ENCODE assay signal across 12 cellular contexts in genomic region chr19:6489278-6490061, GRCh38. TPM values are rescaled to one million over a fixed set of nuclear protein-coding genes. Genes with fewer than 3 reads are reported as not detected.
A peak's percentile ranks its signal among the peaks of the same experiment; 100 is the strongest.
DNase-seq lines count a peak whose midpoint lies in the region; ATAC-seq and TF ChIP-seq lines count a peak whose summit lies in the region.
"Had no signal": no experiment of that assay in that cellular context is flagged by ENCODE, and none has a peak within 500 bp of the region (broad histone marks: within the 10 kb centered on the region; RNA-seq: fewer than 3 reads in every experiment).

No MANE protein-coding gene starts in this region.

- no peak for TF ChIP-seq CTCF in GM10248 (IDR thresholded peaks at IDR 0.05; ENCODE audit: control extremely low read depth, extremely low read depth, low read depth, missing control alignments)
- TF ChIP-seq CTCF in OCI-LY1 (IDR thresholded peaks at IDR 0.05; ENCODE audit: low read length), result no peak

- no peaks in the 10 kb centered on the region for H3K9me2 ChIP-seq in OCI-LY1 (ENCODE audit: low read depth, low read length)

- DNase-seq in GM10248 (ENCODE audit: extremely low spot score), result peak; percentile 79
- peak; percentile 64 for DNase-seq in GM19240 (ENCODE audit: insufficient read length, low spot score)
- DNase-seq in germinal center (ENCODE audit: low spot score), result peak; percentile 60
- DNase-seq in sciatic nerve (ENCODE audit: low spot score), result no peak
- no peak for DNase-seq in DMS53 treated with DMSO at 0.1 percent for 48 hours (lab: John Stamatoyannopoulos, UW; ENCODE audit: unreplicated experiment)
- DNase-seq in stimulated activated CD4-positive, alpha-beta T cell treated with anti-CD3 and anti-CD28 coated beads, Interleukin-2, amount 100 ng/mL, for 48 hours, result no peak
- DNase-seq in occipital lobe (lab: John Stamatoyannopoulos, UW), result no peak
- DNase-seq: NCI-H510A treated with DMSO at 0.1 percent for 48 hours had no signal

- no peaks in the 10 kb centered on the region for H3K79me2 ChIP-seq in OCI-LY1 (ENCODE audit: insufficient read depth, low read length)
- H3K79me2 ChIP-seq: parathyroid adenoma had no signal

- intact Hi-C loops in sciatic nerve (cut with DNase I), result no loop called here

- H3K9ac ChIP-seq in OCI-LY1 (ENCODE audit: low read length), result peak overlapping the region; percentile 37
- H3K9ac ChIP-seq: parathyroid adenoma had no signal

- no peaks in the 10 kb centered on the region for H3K27me3 ChIP-seq in OCI-LY1 (ENCODE audit: insufficient read depth, low read length)

- H3K4me3 ChIP-seq in OCI-LY1 (ENCODE audit: low read depth, low read length, poor library complexity, severe bottlenecking), result peak overlapping the region; percentile 46
- H3K4me3 ChIP-seq: HAP-1 had no signal

- H3K27ac ChIP-seq in OCI-LY1 (ENCODE audit: low read depth, low read length, poor library complexity, severe bottlenecking), result peak overlapping the region; percentile 40
- H3K27ac ChIP-seq: parathyroid adenoma had no signal

- POLR2A ChIA-PET in GM10248 (lab: Yijun Ruan, JAX), result no interaction called here

- 0 out of 2 replicates have a peak, but pooled peaks cover 2% of the 10 kb centered on the region for H3K36me3 ChIP-seq in OCI-LY1 (ENCODE audit: insufficient read depth, low read length)
- H3K36me3 ChIP-seq: HAP-1 had no signal

- H3K4me2 ChIP-seq in OCI-LY1 (ENCODE audit: low read length), result peak overlapping the region; percentile 66

- H3K4me1 ChIP-seq in OCI-LY1 (ENCODE audit: insufficient read depth, low read length, severe bottlenecking), result peaks cover 14% of the 10 kb centered on the region
- H3K4me1 ChIP-seq: HAP-1, parathyroid adenoma had no signal

- no peaks in the 10 kb centered on the region for H3K9me3 ChIP-seq in OCI-LY1 (ENCODE audit: low read length)
- H3K9me3 ChIP-seq: HAP-1 had no signal

- ATAC-seq in sciatic nerve, result no peak

- CTCF ChIA-PET in GM10248 (lab: Yijun Ruan, JAX), result interaction anchor here (0.9 to 4.4 kb wide), 8 partner anchors 7 to 374 kb away, joined by 3 to 30 read pairs (median 4); partner anchors contain the start of genes DENND1C and SLC25A23

- H4K20me1 ChIP-seq in OCI-LY1 (ENCODE audit: insufficient read depth, low read length), result no peaks in the 10 kb centered on the region

- H2AFZ ChIP-seq in OCI-LY1 (ENCODE audit: low read length), result peak overlapping the region; percentile 94
- H2AFZ ChIP-seq: parathyroid adenoma had no signal

- H3F3A ChIP-seq in OCI-LY1 (ENCODE audit: insufficient read depth, low read length), result no peaks in the 10 kb centered on the region

RNA-seq across cellular contexts. Expression of gene DENND1C, which starts 7.9 kb away (rescaled TPM):
- total RNA-seq in sciatic nerve (5.5 TPM), occipital lobe (not detected)
- total RNA-seq: Daoy had no signal

RNA-seq across cellular contexts. Expression of gene TUBB4A, which starts 12.6 kb away (rescaled TPM):
- total RNA-seq in sciatic nerve (47.8 TPM), occipital lobe (135 TPM)

RNA-seq across cellular contexts. Expression of gene CRB3, which starts 25.4 kb away (rescaled TPM):
- total RNA-seq in sciatic nerve (not detected), occipital lobe (not detected)
- total RNA-seq: Daoy had no signal

RNA-seq across cellular contexts. Expression of gene SLC25A23, which starts 29.9 kb away (rescaled TPM):
- 61.9 TPM for total RNA-seq in sciatic nerve
- total RNA-seq in occipital lobe, result 42.6 TPM

RNA-seq across cellular contexts. Expression of gene TNFSF9, which starts 41.4 kb away (rescaled TPM):
- total RNA-seq in sciatic nerve (0.62 TPM), occipital lobe (2.2 TPM)

Comparison
In these comparisons a context has a peak if more than half of its experiments do, and no peak if none do; other contexts are left out.
1. DNase-seq: peak in GM10248 (single experiment), GM19240 (single experiment) and germinal center (single experiment); none in sciatic nerve (single experiment), DMS53 treated with DMSO at 0.1 percent for 48 hours (single experiment), stimulated activated CD4-positive, alpha-beta T cell treated with anti-CD3 and anti-CD28 coated beads, Interleukin-2, amount 100 ng/mL, for 48 hours (0 of 2) and occipital lobe (single experiment).